ENCODE assay signal across 8 cellular contexts in genomic region chr22:37887610-37888378, GRCh38. TPM values are rescaled to one million over a fixed set of nuclear protein-coding genes. Genes with fewer than 3 reads are reported as not detected.
DNase-seq lines count a peak whose midpoint lies in the region; ATAC-seq and TF ChIP-seq lines count a peak whose summit lies in the region.

No MANE protein-coding gene starts in this region.

- no peak overlapping the region for H2AFZ ChIP-seq in OCI-LY7 (ENCODE audit: low read length)

- DNase-seq in BJ (ENCODE audit: low read depth) (no peak), OCI-LY7 (ENCODE audit: low spot score) (no peak), esophagus squamous epithelium (lab: John Stamatoyannopoulos, UW) (no peak), neural crest cell (ENCODE audit: low read depth, low spot score) (no peak), NCI-H345 treated with DMSO at 0.1 percent for 48 hours (lab: John Stamatoyannopoulos, UW; ENCODE audit: unreplicated experiment) (no peak), OCI-M2 (lab: John Stamatoyannopoulos, UW; ENCODE audit: unreplicated experiment) (no peak)
- DNase-seq in activated CD4-positive, alpha-beta T cell treated with anti-CD3 and anti-CD28 coated beads, Interleukin-2, amount 50 U/mL, for 1 hour, result no peak

- intact Hi-C loops in OCI-LY7 (cut with micrococcal nuclease; ENCODE audit: unreplicated experiment) (no loop called here), esophagus squamous epithelium (cut with DNase I) (no loop called here)

- peak overlapping the region; percentile 30 for H3K27ac Mint-ChIP-seq in neural crest cell (ENCODE audit: unreplicated experiment)

- no peak for ATAC-seq in HG02840 (IDR thresholded peaks at IDR 0.05; ENCODE audit: low FRiP score, unreplicated experiment)

- TF ChIP-seq CTCF in BJ (IDR thresholded peaks at IDR 0.05; ENCODE audit: insufficient read depth, low read depth, low read length), result peak; percentile 83
- peak; percentile 46 for TF ChIP-seq CTCF in OCI-LY7 (conservative IDR thresholded peaks at IDR 0.05; ENCODE audit: low read length)
- TF ChIP-seq CTCF in esophagus squamous epithelium (IDR thresholded peaks at IDR 0.05), result peak in 5 of 6 experiments; percentile 41 to 54 (median 48)
- peak; percentile 61 for TF ChIP-seq CTCF in neural crest cell (conservative IDR thresholded peaks at IDR 0.05)

- H3K27me3 Mint-ChIP-seq in neural crest cell (ENCODE audit: low read depth), result no peaks in the 10 kb centered on the region

- H3K27ac ChIP-seq in OCI-LY7 (ENCODE audit: low read depth, low read length, poor library complexity, severe bottlenecking) (no peak overlapping the region), esophagus squamous epithelium (peak overlapping the region; percentile 73 to 86 (median 82))

- no peaks in the 10 kb centered on the region for H3K9me2 ChIP-seq in OCI-LY7 (ENCODE audit: insufficient read depth, low read length)

- POLR2A ChIA-PET in BJ (lab: Charles Lee) (no interaction called here), OCI-LY7 (lab: Charles Lee) (interaction anchor here (1.2 kb wide), 1 partner anchor 9 kb away, joined by 3 read pairs; no protein-coding TSS in a partner anchor)

- H3K4me2 ChIP-seq in OCI-LY7 (ENCODE audit: low read length), result no peak overlapping the region

- no peak for TF ChIP-seq POLR2A in esophagus squamous epithelium (IDR thresholded peaks at IDR 0.05)

- CTCF ChIA-PET in BJ (lab: Yijun Ruan, JAX), result interaction anchor here (0.6 to 7.9 kb wide), 29 partner anchors 9 to 203 kb away, joined by 3 to 62 read pairs (median 4); partner anchors contain the start of genes C22orf23, GCAT, MICALL1 and POLR2F
- CTCF ChIA-PET in OCI-LY7 (lab: Charles Lee; ENCODE audit: unreplicated experiment), result no interaction called here

- H3K9me3 ChIP-seq in OCI-LY7 (ENCODE audit: low read length) (no peaks in the 10 kb centered on the region), esophagus squamous epithelium (no peaks in the 10 kb centered on the region)

- H3K4me3 ChIP-seq in BJ (ENCODE audit: low read depth, low read length), result no peak overlapping the region
- no peak overlapping the region for H3K4me3 ChIP-seq in OCI-LY7 (ENCODE audit: low read depth, low read length, poor library complexity, severe bottlenecking)
- no peak overlapping the region for H3K4me3 ChIP-seq in esophagus squamous epithelium

- no peaks in the 10 kb centered on the region for H3K4me1 ChIP-seq in OCI-LY7 (ENCODE audit: insufficient read depth, low read length, poor library complexity, severe bottlenecking)
- peaks cover 21 to 76% (median 25%) of the 10 kb centered on the region in 3 donors for H3K4me1 ChIP-seq in esophagus squamous epithelium

- no peaks in the 10 kb centered on the region for H3K27me3 ChIP-seq in BJ (ENCODE audit: control insufficient read depth, insufficient read depth, low read length)
- no peaks in the 10 kb centered on the region for H3K27me3 ChIP-seq in esophagus squamous epithelium

- peak overlapping the region; percentile 3 for H3K4me3 Mint-ChIP-seq in neural crest cell

- H3K79me2 ChIP-seq in OCI-LY7 (ENCODE audit: insufficient read depth, low read depth, low read length), result peaks cover 8% of the 10 kb centered on the region; the same call in 1 of the 2 replicates

- peaks cover 6% of the 10 kb centered on the region for H3K36me3 ChIP-seq in BJ (ENCODE audit: control insufficient read depth, insufficient read depth, low read length)
- peaks cover 94% of the 10 kb centered on the region for H3K36me3 ChIP-seq in OCI-LY7 (ENCODE audit: insufficient read depth, low read length)
- peaks cover 5 to 88% (median 16%) of the 10 kb centered on the region in 3 donors for H3K36me3 ChIP-seq in esophagus squamous epithelium

- BruUV-seq in OCI-LY7 (replicated peaks; lab: Mats Ljungman, UMichigan), result no TSS peak

- H3K9me3 Mint-ChIP-seq in neural crest cell, result no peaks in the 10 kb centered on the region

- peaks cover 22% of the 10 kb centered on the region for H3K36me3 Mint-ChIP-seq in neural crest cell (ENCODE audit: low read depth)

- WGBS in esophagus squamous epithelium, 2 donors, result 45 to 47% methylated on average over 6 of the region's 6 CpGs

- no peaks in the 10 kb centered on the region for H4K20me1 ChIP-seq in OCI-LY7 (ENCODE audit: insufficient read depth, low read length)

- peaks cover 9% of the 10 kb centered on the region for H3K4me1 Mint-ChIP-seq in neural crest cell

RNA-seq across cellular contexts. Expression of gene MICALL1, which starts 18.3 kb away (rescaled TPM):
- 16.6 and 26.5 TPM in 2 replicates for polyA plus RNA-seq in BJ (2011; rRNA removed)
- 23.3 and 29.9 TPM in 2 replicates for polyA minus RNA-seq in BJ (2011; rRNA and poly(A)+ RNA removed)
- 18.3 and 18.5 TPM in 2 replicates for total RNA-seq in OCI-LY7 (2014; rRNA removed; shearing (Covaris generic))
- total RNA-seq in OCI-LY7 (2022) (25.7 and 32.1 TPM in 2 replicates), esophagus squamous epithelium (100 to 1,000 TPM in 2 of 4 donors, 10 to 100 TPM in 2; 64.7 to 139 (median 88.4) TPM), neural crest cell (49.1 and 54.4 TPM in 2 replicates)

RNA-seq across cellular contexts. Expression of gene EIF3L, which starts 38.6 kb away (rescaled TPM):
- 705 and 755 TPM in 2 replicates for polyA plus RNA-seq in BJ (2011; rRNA removed)
- 282 and 487 TPM in 2 replicates for polyA minus RNA-seq in BJ (2011; rRNA and poly(A)+ RNA removed)
- total RNA-seq in OCI-LY7 (2014; rRNA removed; shearing (Covaris generic)), result 443 and 503 TPM in 2 replicates
- total RNA-seq in OCI-LY7 (2022), result 596 and 649 TPM in 2 replicates
- total RNA-seq in esophagus squamous epithelium, result 100 to 1,000 TPM; 192 to 499 (median 281) TPM
- total RNA-seq in neural crest cell, result 725 and 748 TPM in 2 replicates

RNA-seq across cellular contexts. Expression of gene ANKRD54, which starts 43.7 kb away (rescaled TPM):
- polyA plus RNA-seq in BJ (2011; rRNA removed), result 18.2 and 36.7 TPM in 2 replicates
- polyA minus RNA-seq in BJ (2011; rRNA and poly(A)+ RNA removed), result 21.3 and 37.3 TPM in 2 replicates
- 21.0 and 25.4 TPM in 2 replicates for total RNA-seq in OCI-LY7 (2014; rRNA removed; shearing (Covaris generic))
- total RNA-seq in OCI-LY7 (2022), result 31.7 and 31.8 TPM in 2 replicates
- total RNA-seq in esophagus squamous epithelium, result 10 to 100 TPM; 24.6 to 38.1 (median 29.5) TPM
- 31.3 and 31.7 TPM in 2 replicates for total RNA-seq in neural crest cell
